8 cellular contexts compared by ENCODE assay signal in genomic region chr14:103846008-103846568, GRCh38. TPM values are rescaled to one million over a fixed set of nuclear protein-coding genes. Genes with fewer than 3 reads are reported as not detected.
DNase-seq lines count a peak whose midpoint lies in the region; ATAC-seq and TF ChIP-seq lines count a peak whose summit lies in the region.

No MANE protein-coding gene starts in this region.

- DNase-seq in SK-N-SH: no peak
- no peak for DNase-seq in stomach
- DNase-seq in midbrain (lab: John Stamatoyannopoulos, UW): no peak
- no peak for DNase-seq in left lobe of liver (ENCODE audit: low spot score)

- intact Hi-C loops in stomach (cut with DNase I; ENCODE audit: low total_unique reads): no loop called here

- CTCF ChIA-PET in SK-N-SH (lab: Yijun Ruan, JAX): interaction anchor here (1.1 to 1.5 kb wide), 2 partner anchors 17 to 41 kb away, joined by 3 to 4 read pairs; no protein-coding TSS in a partner anchor

- H3K27ac Mint-ChIP-seq in activated T-helper 17 cell treated with anti-CD3 and anti-CD28 coated beads, Interleukin-2, amount 50 U/mL, for 72 hours: peak overlapping the region; percentile 4

- ATAC-seq in SK-N-SH treated with all-trans-retinoic acid at 6 μM for 48 hours (no peak), GM19455 (IDR thresholded peaks at IDR 0.05; ENCODE audit: unreplicated experiment) (no peak), left lobe of liver (no peak)
- ATAC-seq in activated T-helper 17 cell treated with anti-CD3 and anti-CD28 coated beads, Interleukin-2, amount 50 U/mL, for 72 hours (replicated peaks): no peak

- peaks cover 0 to 10% of the 10 kb centered on the region in 2 experiments; a peak in 1 of 4 replicates for H3K4me1 ChIP-seq in SK-N-SH (ENCODE audit: control insufficient read depth in 1 of 2, insufficient read depth in 2 of 2, low read depth in 1 of 2, low read length in 1 of 2)
- H3K4me1 ChIP-seq in iPS-20b (ENCODE audit: insufficient read depth, low read length): peaks cover 6% of the 10 kb centered on the region; the same call in 1 of the 2 replicates
- H3K4me1 ChIP-seq in stomach: peaks cover 16 to 45% (median 32%) of the 10 kb centered on the region in 4 donors

- WGBS in SK-N-SH (ENCODE audit: low lambda C conversion rate): 84% methylated on average over 9 of the region's 9 CpGs
- 16 to 37% (median 28%) methylated on average over 9 of the region's 9 CpGs for WGBS in stomach, 5 donors

- H3K4me1 Mint-ChIP-seq in activated T-helper 17 cell treated with anti-CD3 and anti-CD28 coated beads, Interleukin-2, amount 50 U/mL, for 72 hours: no peaks in the 10 kb centered on the region

- no peaks in the 10 kb centered on the region for H3K9me2 ChIP-seq in SK-N-SH

- no peak for TF ChIP-seq EP300 in SK-N-SH (IDR thresholded peaks at IDR 0.05; ENCODE audit: borderline replicate concordance in 1 of 2, low read depth in 1 of 2, low read length in 1 of 2)
- no peak for TF ChIP-seq EP300 in stomach (IDR thresholded peaks at IDR 0.05)

- H3K27me3 Mint-ChIP-seq in activated T-helper 17 cell treated with anti-CD3 and anti-CD28 coated beads, Interleukin-2, amount 50 U/mL, for 72 hours: no peaks in the 10 kb centered on the region

- H3K36me3 ChIP-seq in SK-N-SH (replicated peaks in 1 of 2; ENCODE audit: control insufficient read depth in 1 of 2, insufficient read depth in 2 of 2, low read length in 1 of 2): no peaks in the 10 kb centered on the region
- H3K36me3 ChIP-seq in iPS-20b (ENCODE audit: insufficient read depth, low read depth, low read length): no peaks in the 10 kb centered on the region
- H3K36me3 ChIP-seq in stomach: peaks cover 0 to 10% (median 3%) of the 10 kb centered on the region in 4 donors

- H3K79me2 ChIP-seq in SK-N-SH (ENCODE audit: insufficient read depth): peaks cover 11% of the 10 kb centered on the region; the same call in 1 of the 2 replicates

- H3K9me3 Mint-ChIP-seq in activated T-helper 17 cell treated with anti-CD3 and anti-CD28 coated beads, Interleukin-2, amount 50 U/mL, for 72 hours: no peaks in the 10 kb centered on the region

- POLR2A ChIA-PET in SK-N-SH (lab: Yijun Ruan, JAX): interaction anchor here (0.6 kb wide), 1 partner anchor 231 kb away, joined by 3 read pairs; no protein-coding TSS in a partner anchor

- peak overlapping the region; percentile 50; the same call in 1 of the 2 replicates for H2AFZ ChIP-seq in SK-N-SH (ENCODE audit: low read depth)

- no peaks in the 10 kb centered on the region for H3K27me3 ChIP-seq in SK-N-SH (ENCODE audit: insufficient read depth)
- H3K27me3 ChIP-seq in iPS-20b (ENCODE audit: insufficient read depth, low read length): peaks cover 46% of the 10 kb centered on the region
- no peaks in the 10 kb centered on the region for H3K27me3 ChIP-seq in stomach

- H3K27ac ChIP-seq in SK-N-SH (ENCODE audit: low read depth in 2 of 2, low read length in 1 of 2) (no peak overlapping the region), iPS-20b (ENCODE audit: low read length) (no peak overlapping the region), stomach (peak overlapping the region in 4 of 5 donors; percentile 80 to 91 (median 84))

- H3K4me3 Mint-ChIP-seq in activated T-helper 17 cell treated with anti-CD3 and anti-CD28 coated beads, Interleukin-2, amount 50 U/mL, for 72 hours: peak overlapping the region; percentile 87

- H3F3A ChIP-seq in SK-N-SH (replicated peaks; ENCODE audit: insufficient read depth): peaks cover 4% of the 10 kb centered on the region

- peaks cover 7% of the 10 kb centered on the region for H3K36me3 Mint-ChIP-seq in activated T-helper 17 cell treated with anti-CD3 and anti-CD28 coated beads, Interleukin-2, amount 50 U/mL, for 72 hours (ENCODE audit: low read depth)

- no peak for TF ChIP-seq POLR2A in stomach (IDR thresholded peaks at IDR 0.05)

- H3K9me3 ChIP-seq in SK-N-SH: no peaks in the 10 kb centered on the region
- no peaks in the 10 kb centered on the region for H3K9me3 ChIP-seq in iPS-20b (ENCODE audit: insufficient read depth, low read depth, low read length)
- no peaks in the 10 kb centered on the region for H3K9me3 ChIP-seq in stomach

- H3K9ac ChIP-seq in SK-N-SH (peak overlapping the region; percentile 23; the same call in 1 of the 2 replicates), iPS-20b (ENCODE audit: low read depth, low read length) (no peak overlapping the region)

- peak overlapping the region; percentile 74 for H3K4me2 ChIP-seq in SK-N-SH

- no peak for TF ChIP-seq RAD21 in SK-N-SH (IDR thresholded peaks at IDR 0.05; ENCODE audit: low read length)

- H3K4me3 ChIP-seq in SK-N-SH (ENCODE audit: low read depth in 2 of 2, low read length in 1 of 2) (peak overlapping the region; percentile 73 to 74), iPS-20b (ENCODE audit: low read length) (peak overlapping the region; percentile 77), stomach (peak overlapping the region; percentile 74 to 83 (median 77))

- TF ChIP-seq CTCF in SK-N-SH (IDR thresholded peaks at IDR 0.05) (no peak), stomach (IDR thresholded peaks at IDR 0.05) (no peak)

- no peaks in the 10 kb centered on the region for H4K20me1 ChIP-seq in SK-N-SH (ENCODE audit: insufficient read depth)

TF ChIP-seq in SK-N-SH, 30 proteins besides CTCF, POLR2A, EP300 and RAD21 (continues in another document):
- TF ChIP-seq REST (IDR thresholded peaks at IDR 0.05; ENCODE audit: low read depth, low read length) (no peak), TAF1 (IDR thresholded peaks at IDR 0.05; ENCODE audit: borderline replicate concordance, low read depth, low read length) (no peak), CHD2 (IDR thresholded peaks at IDR 0.05; ENCODE audit: low read length, partially characterized antibody) (no peak)

TF ChIP-seq in SK-N-SH treated with all-trans-retinoic acid at 6 μM for 48 hours, 23 proteins besides CTCF, POLR2A, EP300 and RAD21:
- TF ChIP-seq TSHZ2 (CRISPR knock-in tag; IDR thresholded peaks at IDR 0.05) (no peak), CSRNP3 (CRISPR knock-in tag; IDR thresholded peaks at IDR 0.05) (no peak), ARNTL (CRISPR knock-in tag; IDR thresholded peaks at IDR 0.05; ENCODE audit: borderline replicate concordance, low read depth) (no peak), BACH2 (CRISPR knock-in tag; IDR thresholded peaks at IDR 0.05; ENCODE audit: borderline replicate concordance) (no peak)

RNA-seq across cellular contexts. Expression of gene PPP1R13B, which starts 1.3 kb away (rescaled TPM):
- polyA plus RNA-seq in SK-N-SH (2012; rRNA removed): 5.1 and 5.7 TPM in 2 replicates
- polyA plus RNA-seq in SK-N-SH (2012; cell fraction: cytosol; rRNA removed): 2.6 and 3.9 TPM in 2 replicates
- polyA plus RNA-seq in SK-N-SH (2012; cell fraction: nucleus; rRNA removed): 31.2 and 31.8 TPM in 2 replicates
- total RNA-seq in activated T-helper 17 cell treated with anti-CD3 and anti-CD28 coated beads, Interleukin-2, amount 50 U/mL, for 72 hours: 10 to 100 TPM; 10.0 to 10.4 TPM
- total RNA-seq in stomach: 10 to 100 TPM; 16.7 to 84.0 (median 28.1) TPM
- polyA plus RNA-seq in stomach: 10 to 100 TPM; 10.8 to 15.5 (median 12.7) TPM
- 15.3 TPM for total RNA-seq in left lobe of liver

Comparison
In these comparisons a context has a peak if more than half of its experiments do, and no peak if none do; other contexts are left out.
1. H3K27ac ChIP-seq: peak in stomach (4 of 5); none in SK-N-SH (0 of 2) and iPS-20b (single experiment).
2. Peak in every context shown above with its lines, with median percentiles within 50 percentile points of each other: H3K4me3 ChIP-seq.